12 cellular contexts compared by ENCODE assay signal in genomic region chr20:31596412-31596715, GRCh38. TPM values are rescaled to one million over a fixed set of nuclear protein-coding genes. Genes with fewer than 3 reads are reported as not detected.
DNase-seq lines count a peak whose midpoint lies in the region; TF ChIP-seq lines count a peak whose summit lies in the region.
"Not testable (repeated sequence)": the region's sequence is repeated elsewhere in the genome, so short reads cannot be mapped to it uniquely, and the experiment has no call there.
"Had no signal": no experiment of that assay in that cellular context is flagged by ENCODE, and none has a peak within 500 bp of the region (broad histone marks: within the 10 kb centered on the region; RNA-seq: fewer than 3 reads in every experiment).

No MANE protein-coding gene starts in this region.

- intact Hi-C loops in breast epithelium (cut with DNase I; ENCODE audit: low total_unique reads); spleen (cut with DNase I; ENCODE audit: low total_unique reads): not testable (repeated sequence)

- POLR2A ChIA-PET in RWPE1 (lab: Yijun Ruan, JAX; ENCODE audit: low non-redundant PET): interaction anchor here (0.8 to 1.4 kb wide), 4 partner anchors 8 to 34 kb away, joined by 5 to 19 read pairs (median 11); partner anchors contain the start of gene ID1

- not testable (repeated sequence) for H3K9me2 ChIP-seq in GM23248 (ENCODE audit: insufficient read depth)

- DNase-seq in GM23248; RWPE1 (ENCODE audit: low spot score); breast epithelium (ENCODE audit: low spot score in 2 of 2); fibroblast of lung (ENCODE audit: low read depth in 2 of 2); neural progenitor cell (ENCODE audit: low spot score); spleen: not testable (repeated sequence)

- H3K27ac Mint-ChIP-seq in neural progenitor cell: peak overlapping the region; percentile 98

- H3K4me3 Mint-ChIP-seq in neural progenitor cell: not testable (repeated sequence)

- in situ Hi-C loops in GM23248 (cut with MboI): not testable (repeated sequence)

- not testable (repeated sequence) for H3K36me3 ChIP-seq in GM23248 (ENCODE audit: low read depth); breast epithelium; fibroblast of lung (ENCODE audit: control insufficient read depth, insufficient read depth, low read length); neural progenitor cell; spleen

- H3K4me2 ChIP-seq in GM23248 (ENCODE audit: unreplicated experiment) (peak overlapping the region; percentile 10), fibroblast of lung (ENCODE audit: extremely low read depth, insufficient read depth, low read length) (peak overlapping the region; percentile 71)
- not testable (repeated sequence) for H3K4me2 ChIP-seq in neural progenitor cell

- H3K9me3 ChIP-seq in GM23248 (ENCODE audit: low read depth); breast epithelium; fibroblast of lung (ENCODE audit: control insufficient read depth, insufficient read depth, low read depth, low read length); neural progenitor cell (ENCODE audit: low read depth); spleen: not testable (repeated sequence)

- H2AFZ ChIP-seq in GM23248; neural progenitor cell (replicated peaks): not testable (repeated sequence)
- H2AFZ ChIP-seq in fibroblast of lung (ENCODE audit: low read length): peak overlapping the region; percentile 69

- not testable (repeated sequence) for H3K27me3 ChIP-seq in GM23248 (replicated peaks; ENCODE audit: insufficient read depth); breast epithelium; fibroblast of lung (ENCODE audit: control insufficient read depth, insufficient read depth, low read length); layer of hippocampus (ENCODE audit: control insufficient read depth, insufficient read depth, low read length); neural progenitor cell; spleen (replicated peaks in 1 of 7)

- TF ChIP-seq POLR2A in breast epithelium (IDR thresholded peaks at IDR 0.05); spleen (IDR thresholded peaks at IDR 0.05): not testable (repeated sequence)

- H3K4me1 ChIP-seq in GM23248 (ENCODE audit: insufficient read depth): peaks cover 34% of the 10 kb centered on the region
- not testable (repeated sequence) for H3K4me1 ChIP-seq in breast epithelium, neural progenitor cell
- peaks cover 27% of the 10 kb centered on the region for H3K4me1 ChIP-seq in fibroblast of lung (ENCODE audit: control insufficient read depth, extremely low read depth, insufficient read depth, low read length)
- H3K4me1 ChIP-seq in spleen: peaks cover 0 to 32% (median 4%) of the 10 kb centered on the region in 6 donors

- not testable (repeated sequence) for H3K27me3 Mint-ChIP-seq in neural progenitor cell (ENCODE audit: insufficient read depth, low read depth)

- not testable (repeated sequence) for H3K36me3 Mint-ChIP-seq in neural progenitor cell

- H4K20me1 ChIP-seq in GM23248 (ENCODE audit: insufficient read depth); fibroblast of lung (ENCODE audit: control insufficient read depth, extremely low read depth, insufficient read depth, low read length); neural progenitor cell (ENCODE audit: low read depth): not testable (repeated sequence)

- TF ChIP-seq CTCF in RWPE1 (conservative IDR thresholded peaks at IDR 0.05; ENCODE audit: low read depth); breast epithelium (IDR thresholded peaks at IDR 0.05); fibroblast of lung (conservative IDR thresholded peaks at IDR 0.05 in 1 of 2, IDR thresholded peaks at IDR 0.05 in 1 of 2; ENCODE audit: low read depth in 1 of 2, low read length in 2 of 2); neural progenitor cell (IDR thresholded peaks at IDR 0.05); spleen (IDR thresholded peaks at IDR 0.05 in 8 of 11, conservative IDR thresholded peaks at IDR 0.05 in 3 of 11): not testable (repeated sequence)

- 5 to 17% methylated on average over 3 to 4 of the region's 4 CpGs for WGBS in GM23248 (ENCODE audit: low coverage in 1 of 2, low lambda C conversion rate in 2 of 2, missing lambda C conversion rate in 2 of 2), 2 experiments
- 79 to 91% (median 81%) methylated on average over 4 of the region's 4 CpGs for WGBS in spleen, 5 donors

- H3K27ac ChIP-seq in GM23248 (peak overlapping the region; percentile 96), RWPE1 (peak overlapping the region; percentile 94), breast epithelium (peak overlapping the region; percentile 68 to 79), fibroblast of lung (ENCODE audit: insufficient read depth, low read length) (peak overlapping the region; percentile 97), layer of hippocampus (ENCODE audit: low read depth, low read length) (peak overlapping the region; percentile 48), spleen (peak overlapping the region in 6 of 8 donors; percentile 29 to 71 (median 67))
- not testable (repeated sequence) for H3K27ac ChIP-seq in neural progenitor cell

- peaks cover 43% of the 10 kb centered on the region for H3F3A ChIP-seq in GM23248 (ENCODE audit: insufficient read depth)
- peaks cover 17% of the 10 kb centered on the region for H3F3A ChIP-seq in neural progenitor cell (ENCODE audit: low read depth)

- peaks cover 29% of the 10 kb centered on the region for H3K79me2 ChIP-seq in GM23248 (ENCODE audit: insufficient read depth)
- not testable (repeated sequence) for H3K79me2 ChIP-seq in fibroblast of lung (ENCODE audit: control insufficient read depth, insufficient read depth, low read length); neural progenitor cell (ENCODE audit: low read depth)

- peaks cover 37% of the 10 kb centered on the region for H3K4me1 Mint-ChIP-seq in neural progenitor cell

- not testable (repeated sequence) for H3K9me3 Mint-ChIP-seq in neural progenitor cell

- not testable (repeated sequence) for H3K4me3 ChIP-seq in GM23248; breast epithelium; fibroblast of lung (replicated peaks in 1 of 4; ENCODE audit: control extremely low read depth in 1 of 4, insufficient read depth in 1 of 4, low read depth in 3 of 4, low read length in 4 of 4); neural progenitor cell; spleen

- CTCF ChIA-PET in RWPE1 (lab: Yijun Ruan, JAX): interaction anchor here (1.2 to 2.0 kb wide), 4 partner anchors 16 to 36 kb away, joined by 3 to 16 read pairs (median 5); no protein-coding TSS in a partner anchor

- H3K9ac ChIP-seq in GM23248 (peak overlapping the region; percentile 83), fibroblast of lung (ENCODE audit: insufficient read depth, low read length) (peak overlapping the region; percentile 50)
- not testable (repeated sequence) for H3K9ac ChIP-seq in neural progenitor cell

RNA-seq across cellular contexts. Expression of gene ID1, which starts 8.7 kb away (rescaled TPM):
- total RNA-seq in GM23248 (2014; rRNA removed; shearing (Covaris generic)): 583 and 780 TPM in 2 replicates
- polyA plus RNA-seq in GM23248 (2016; fragmentation: Nextera tagmentation; extraction: Ambion mirVana): 248 TPM in 2 replicates
- total RNA-seq in breast epithelium: 100 to 1,000 TPM; 156 to 407 (median 270) TPM
- total RNA-seq in fibroblast of lung: 27.4 and 31.1 TPM in 2 replicates
- polyA plus RNA-seq in fibroblast of lung: 14.5 and 62.4 TPM in 2 replicates
- polyA plus RNA-seq in fibroblast of lung (2012): 14.5 and 72.5 TPM in 2 replicates
- 4.3 and 12.7 TPM in 2 replicates for polyA minus RNA-seq in fibroblast of lung (ENCODE audit: low replicate concordance)
- total RNA-seq in neural progenitor cell (ENCODE audit: low replicate concordance): 80.8 and 133 TPM in 2 replicates
- 100 to 1,000 TPM in 5 of 7 donors, 10 to 100 TPM in 2; 77.1 to 222 (median 124) TPM for total RNA-seq in spleen
- polyA plus RNA-seq in spleen: 100 to 1,000 TPM in 2 of 3 donors, 10 to 100 TPM in 1; 47.6 to 131 (median 122) TPM

RNA-seq across cellular contexts. Expression of gene COX4I2, which starts 41.3 kb away (rescaled TPM):
- not detected in 2 replicates for total RNA-seq in GM23248 (2014; rRNA removed; shearing (Covaris generic))
- polyA plus RNA-seq in GM23248 (2016; fragmentation: Nextera tagmentation; extraction: Ambion mirVana) (not detected in 2 replicates), fibroblast of lung (not detected in 2 replicates), spleen (1 to 10 TPM; 1.9 to 4.6 (median 2.0) TPM)
- total RNA-seq in breast epithelium (1 to 10 TPM in 1 of 3 donors, not detected in 2; 5.3 TPM), fibroblast of lung (not detected in 2 replicates), neural progenitor cell (ENCODE audit: low replicate concordance) (not detected in 2 replicates), spleen (1 to 10 TPM in 3 of 7 donors, not detected in 4; 1.1 to 1.5 (median 1.5) TPM)
- not detected in 2 replicates for polyA plus RNA-seq in fibroblast of lung (2012)
- not detected in 2 replicates for polyA minus RNA-seq in fibroblast of lung (ENCODE audit: low replicate concordance)
- total RNA-seq: CD8-positive, alpha-beta T cell; H4; HT-29; lung microvascular endothelial cell; naive thymus-derived CD8-positive, alpha-beta T cell had no signal
- polyA plus RNA-seq: naive thymus-derived CD8-positive, alpha-beta T cell had no signal
